In genomic region chr3:32238027-32238815, GRCh38 we compare ENCODE assay signal across 8 cellular contexts. TPM values are rescaled to one million over a fixed set of nuclear protein-coding genes. Genes with fewer than 3 reads are reported as not detected.
A peak's percentile ranks its signal among the peaks of the same experiment; 100 is the strongest.
DNase-seq lines count a peak whose midpoint lies in the region; ATAC-seq and TF ChIP-seq lines count a peak whose summit lies in the region.

TSS of gene CMTM8 (plus strand) at chr3:32238680. CDS start at chr3:32238973, 293 bp downstream.

- POLR2A ChIA-PET in activated CD4-positive, alpha-beta memory T cell treated with anti-CD3 and anti-CD28 coated beads for 36 hours (lab: Charles Lee): interaction anchor here (0.6 to 1.0 kb wide), 2 partner anchors 10 to 765 kb away, joined by 3 to 4 read pairs; no protein-coding TSS in a partner anchor

- TF ChIP-seq CTCF in HFF-Myc (IDR thresholded peaks at IDR 0.05; ENCODE audit: low read depth, low read length, missing control alignments): no peak

- H3K4me3 Mint-ChIP-seq in activated CD4-positive, alpha-beta memory T cell treated with anti-CD3 and anti-CD28 coated beads for 36 hours: peak within 1 kb of the TSS; percentile 81

- no peak for ATAC-seq in HG03342 (IDR thresholded peaks at IDR 0.05; ENCODE audit: unreplicated experiment)

- H3K36me3 Mint-ChIP-seq in activated CD4-positive, alpha-beta memory T cell treated with anti-CD3 and anti-CD28 coated beads for 36 hours: peaks cover 9% of the 10 kb centered on the region

- peak; percentile 17 for DNase-seq in DMS53 treated with DMSO at 0.1 percent for 48 hours (lab: John Stamatoyannopoulos, UW; ENCODE audit: unreplicated experiment)
- no peak for DNase-seq in HFF-Myc (ENCODE audit: extremely low read depth, low read depth)
- DNase-seq in NCI-H460 (ENCODE audit: extremely low read depth, low read depth): peak; percentile 27
- peak; percentile 75 for DNase-seq in activated CD4-positive, alpha-beta memory T cell treated with anti-CD3 and anti-CD28 coated beads for 36 hours
- peak; percentile 28 for DNase-seq in effector CD8-positive, alpha-beta T cell (lab: John Stamatoyannopoulos, UW)
- DNase-seq in mucosa of gallbladder (ENCODE audit: low spot score): peak; percentile 55
- peak; percentile 25 to 54 for DNase-seq in stimulated activated CD8-positive, alpha-beta memory T cell treated with anti-CD3 and anti-CD28 coated beads, Interleukin-7, amount 100 ng/mL, for 4 hours (ENCODE audit: low read depth in 2 of 2)

- H3K9me3 Mint-ChIP-seq in activated CD4-positive, alpha-beta memory T cell treated with anti-CD3 and anti-CD28 coated beads for 36 hours: peaks cover 9% of the 10 kb centered on the region

- H3K4me3 ChIP-seq in HFF-Myc (replicated peaks; ENCODE audit: low read depth, low read length): peak within 1 kb of the TSS; percentile 47

- peak within 1 kb of the TSS; percentile 34 for H3K27ac Mint-ChIP-seq in activated CD4-positive, alpha-beta memory T cell treated with anti-CD3 and anti-CD28 coated beads for 36 hours

- intact Hi-C loops in activated CD4-positive, alpha-beta memory T cell treated with anti-CD3 and anti-CD28 coated beads for 36 hours (cut with micrococcal nuclease): loop anchor here (2.0 to 5.0 kb wide), 2 partner anchors 61 to 154 kb away; partner anchors contain the start of gene CMTM7

- H3K27me3 Mint-ChIP-seq in activated CD4-positive, alpha-beta memory T cell treated with anti-CD3 and anti-CD28 coated beads for 36 hours: peaks cover 4% of the 10 kb centered on the region

- peaks cover 28% of the 10 kb centered on the region for H3K4me1 Mint-ChIP-seq in activated CD4-positive, alpha-beta memory T cell treated with anti-CD3 and anti-CD28 coated beads for 36 hours (ENCODE audit: low read depth)

- CTCF ChIA-PET in activated CD4-positive, alpha-beta memory T cell treated with anti-CD3 and anti-CD28 coated beads for 36 hours (lab: Charles Lee): interaction anchor here (0.7 to 5.1 kb wide), 7 partner anchors 11 to 229 kb away, joined by 3 to 36 read pairs (median 5); no protein-coding TSS in a partner anchor

RNA-seq across cellular contexts. Expression of gene CMTM8, which starts in this region (rescaled TPM):
- total RNA-seq in NCI-H460 (2014; rRNA removed; shearing (Covaris generic)): 4.9 and 6.0 TPM in 2 replicates
- 2.5 and 4.4 TPM in 2 replicates for polyA plus RNA-seq in NCI-H460 (2014; cell fraction: nucleus; rRNA removed)
- 10 to 100 TPM; 11.6 to 13.0 TPM for total RNA-seq in activated CD4-positive, alpha-beta memory T cell treated with anti-CD3 and anti-CD28 coated beads for 36 hours
- 6.0 TPM for total RNA-seq in mucosa of gallbladder
